Comparison of ENCODE assay signal across 8 cellular contexts in genomic region chr7:33062023-33062781, GRCh38. TPM values are rescaled to one million over a fixed set of nuclear protein-coding genes. Genes with fewer than 3 reads are reported as not detected.
DNase-seq lines count a peak whose midpoint lies in the region; ATAC-seq and TF ChIP-seq lines count a peak whose summit lies in the region.

TSS of gene NT5C3A (minus strand) at chr7:33062776. CDS start at chr7:33062705, 71 bp downstream.

- H3K9me3 ChIP-seq in DOHH2 (ENCODE audit: control insufficient read depth, insufficient read depth, low read length), result peaks cover 10% of the 10 kb centered on the region

- H3K4me1 Mint-ChIP-seq in central memory CD8-positive, alpha-beta T cell, result peaks cover 38% of the 10 kb centered on the region

- peak within 1 kb of the TSS; percentile 93 for H3K27ac Mint-ChIP-seq in central memory CD8-positive, alpha-beta T cell (ENCODE audit: low read depth)

- no peaks in the 10 kb centered on the region for H3K9me2 ChIP-seq in DOHH2 (replicated peaks; ENCODE audit: control insufficient read depth, low read length)

- peaks cover 34% of the 10 kb centered on the region for H3K4me1 ChIP-seq in DOHH2 (ENCODE audit: control insufficient read depth, low read length)

- H3K36me3 Mint-ChIP-seq in central memory CD8-positive, alpha-beta T cell (ENCODE audit: insufficient read depth), result peaks cover 6% of the 10 kb centered on the region

- H3K27ac ChIP-seq in DOHH2 (ENCODE audit: low read depth, low read length), result peak within 1 kb of the TSS; percentile 75

- DNase-seq in HT1080 (ENCODE audit: low read depth), result no peak
- peak; percentile 72 for DNase-seq in SW480 (ENCODE audit: low spot score)
- no peak for DNase-seq in central memory CD8-positive, alpha-beta T cell (ENCODE audit: low spot score in 2 of 2)
- DNase-seq in kidney glomerular epithelial cell (lab: John Stamatoyannopoulos, UW), result peak; percentile 39
- DNase-seq in stimulated activated CD4-positive, alpha-beta T cell treated with anti-CD3 and anti-CD28 coated beads, Interleukin-12 subunit alpha, Interleukin-12 subunit beta, amount 100 ng/mL, for 48 hours (ENCODE audit: low read depth in 2 of 3, low spot score in 1 of 3), result peak; percentile 12 to 34 (median 32)
- no peak for DNase-seq in NOMO-1 treated with DMSO at 0.1 percent for 48 hours (lab: John Stamatoyannopoulos, UW; ENCODE audit: unreplicated experiment)

- H3F3A ChIP-seq in DOHH2 (ENCODE audit: control insufficient read depth, insufficient read depth), result no peaks in the 10 kb centered on the region

- H3K27me3 ChIP-seq in DOHH2 (ENCODE audit: control insufficient read depth, low read length), result no peaks in the 10 kb centered on the region

- TF ChIP-seq CTCF in DOHH2 (IDR thresholded peaks at IDR 0.05; ENCODE audit: low read depth, low read length, poor library complexity, severe bottlenecking), result no peak

- H3K27me3 Mint-ChIP-seq in central memory CD8-positive, alpha-beta T cell, result no peaks in the 10 kb centered on the region

- H3K4me2 ChIP-seq in DOHH2 (ENCODE audit: low read length), result peak within 1 kb of the TSS; percentile 85

- H3K36me3 ChIP-seq in DOHH2 (ENCODE audit: control insufficient read depth, low read length), result peaks cover 36% of the 10 kb centered on the region

- H4K20me1 ChIP-seq in DOHH2 (ENCODE audit: control insufficient read depth, insufficient read depth, low read depth, low read length), result peaks cover 31% of the 10 kb centered on the region

- peaks cover 54% of the 10 kb centered on the region for H3K79me2 ChIP-seq in DOHH2 (ENCODE audit: control insufficient read depth, low read length)

- H3K4me3 ChIP-seq in DOHH2 (ENCODE audit: low read length), result peak within 1 kb of the TSS; percentile 91

- peak; percentile 32 for ATAC-seq in GM21381 (IDR thresholded peaks at IDR 0.05; ENCODE audit: unreplicated experiment)
- no peak for ATAC-seq in central memory CD8-positive, alpha-beta T cell (replicated peaks; ENCODE audit: extremely low read depth, poor library complexity, severe bottlenecking)

- H3K4me3 Mint-ChIP-seq in central memory CD8-positive, alpha-beta T cell, result peak within 1 kb of the TSS; percentile 91

- no peaks in the 10 kb centered on the region for H3K9me3 Mint-ChIP-seq in central memory CD8-positive, alpha-beta T cell

RNA-seq across cellular contexts. Expression of gene NT5C3A, which starts in this region (rescaled TPM):
- 29.4 and 30.3 TPM in 2 replicates for total RNA-seq in HT1080 (2014; rRNA removed; shearing (Covaris generic))
- polyA plus RNA-seq in HT1080 (2015; cell fraction: cytosol; rRNA removed), result 29.5 and 33.7 TPM in 2 replicates
- 34.0 and 35.1 TPM in 2 replicates for polyA plus RNA-seq in HT1080 (2015; cell fraction: nucleus; rRNA removed)

Comparison
In these comparisons a context has a peak if more than half of its experiments do, and no peak if none do; other contexts are left out.
1. DNase-seq: peak in SW480 (single experiment), kidney glomerular epithelial cell (single experiment) and stimulated activated CD4-positive, alpha-beta T cell treated with anti-CD3 and anti-CD28 coated beads, Interleukin-12 subunit alpha, Interleukin-12 subunit beta, amount 100 ng/mL, for 48 hours (3 of 3); none in HT1080 (single experiment), central memory CD8-positive, alpha-beta T cell (0 of 2) and NOMO-1 treated with DMSO at 0.1 percent for 48 hours (single experiment).